1 cellular context compared by ENCODE assay signal in genomic region chr7:37031571-37032257, GRCh38.
TF ChIP-seq lines count a peak whose summit lies in the region.

No MANE protein-coding gene starts in this region.

TF ChIP-seq in HCT116, 20 proteins besides CTCF, POLR2A, EP300 and RAD21 (continued from another document):
- no peak for TF ChIP-seq ZBTB33 (IDR thresholded peaks at IDR 0.05; ENCODE audit: extremely low read depth, insufficient replicate concordance, low read length)
- peak; percentile 92 for TF ChIP-seq SIN3A (IDR thresholded peaks at IDR 0.05; ENCODE audit: low read depth)
- TF ChIP-seq ZNF274 (IDR thresholded peaks at IDR 0.05; ENCODE audit: low read depth, low read length) = no peak
- TF ChIP-seq YY1 (IDR thresholded peaks at IDR 0.05; ENCODE audit: extremely low read depth, insufficient replicate concordance, low read depth, low read length) = peak; percentile 31
- TF ChIP-seq CBX3 (IDR thresholded peaks at IDR 0.05; ENCODE audit: low read depth) = peak; percentile 94
- TF ChIP-seq MAX (IDR thresholded peaks at IDR 0.05) = peak; percentile 78
- TF ChIP-seq FOSL1 (IDR thresholded peaks at IDR 0.05; ENCODE audit: low read depth) = peak; percentile 100
- TF ChIP-seq SP1 (IDR thresholded peaks at IDR 0.05; ENCODE audit: low read depth) = peak; percentile 98
- no peak for TF ChIP-seq EZH2phosphoT487 (IDR thresholded peaks at IDR 0.05; ENCODE audit: borderline replicate concordance)
- no peak for TF ChIP-seq EZH2 (IDR thresholded peaks at IDR 0.05)
- peak; percentile 84 for TF ChIP-seq ATF3 (IDR thresholded peaks at IDR 0.05)
